In genomic region chr7:105512926-105513526, GRCh38 we compare ENCODE assay signal across 1 cellular context.
A peak's percentile ranks its signal among the peaks of the same experiment; 100 is the strongest.
TF ChIP-seq lines count a peak whose summit lies in the region.

No MANE protein-coding gene starts in this region.

TF ChIP-seq in K562, 482 proteins besides CTCF, POLR2A, EP300 and RAD21:
- TF ChIP-seq CBX3 (IDR thresholded peaks at IDR 0.05; ENCODE audit: borderline replicate concordance in 1 of 2, low read length in 2 of 2) (no peak), ZBTB12 (CRISPR knock-in tag; IDR thresholded peaks at IDR 0.05) (no peak), SIX5 (IDR thresholded peaks at IDR 0.05; ENCODE audit: borderline replicate concordance in 1 of 2, insufficient read depth in 1 of 2, low read depth in 1 of 2, low read length in 2 of 2) (no peak), NKRF (IDR thresholded peaks at IDR 0.05; ENCODE audit: borderline replicate concordance) (no peak), PML (IDR thresholded peaks at IDR 0.05; ENCODE audit: low read length) (no peak), ZNF316 (IDR thresholded peaks at IDR 0.05) (peak; percentile 66), SMAD2 (IDR thresholded peaks at IDR 0.05; ENCODE audit: low read depth, low read length) (no peak), CREM (IDR thresholded peaks at IDR 0.05; ENCODE audit: low read depth) (no peak), ARID3B (CRISPR knock-in tag; IDR thresholded peaks at IDR 0.05; ENCODE audit: borderline replicate concordance) (no peak), ZNF277 (CRISPR knock-in tag; IDR thresholded peaks at IDR 0.05; ENCODE audit: borderline replicate concordance) (no peak), ELF1 (tag; IDR thresholded peaks at IDR 0.05) (no peak), TAF15 (IDR thresholded peaks at IDR 0.05; ENCODE audit: low read depth, low read length) (no peak), TCF7 (IDR thresholded peaks at IDR 0.05; ENCODE audit: borderline replicate concordance) (no peak), TFAM (CRISPR knock-in tag; conservative IDR thresholded peaks at IDR 0.05) (no peak), C11orf30 (IDR thresholded peaks at IDR 0.05; ENCODE audit: low read depth) (peak; percentile 58; the same call in 1 of the 2 replicates)
